ENCODE assay signal across 22 cellular contexts in genomic region chr4:123976875-123977274, GRCh38.
DNase-seq lines count a peak whose midpoint lies in the region; ATAC-seq, FAIRE-seq and TF ChIP-seq lines count a peak whose summit lies in the region.
"Had no signal": no experiment of that assay in that cellular context is flagged by ENCODE, and none has a peak within 500 bp of the region (broad histone marks: within the 10 kb centered on the region; RNA-seq: fewer than 3 reads in every experiment).

No MANE protein-coding gene starts in this region.

- H3K4ac ChIP-seq in H1 (replicated peaks; ENCODE audit: insufficient read length, low read depth, low read length) = no peak overlapping the region

- H2AFZ ChIP-seq in H1 (ENCODE audit: low read length) = no peak overlapping the region

- TF ChIP-seq EP300 in H1 (IDR thresholded peaks at IDR 0.05; ENCODE audit: borderline replicate concordance in 1 of 2, low read depth in 2 of 2, low read length in 2 of 2) = no peak

- CTCF ChIA-PET in H1 (lab: Charles Lee; ENCODE audit: partially characterized antibody) = interaction anchor here (0.8 to 1.0 kb wide), 2 partner anchors 10 to 17 kb away, joined by 3 to 5 read pairs; no protein-coding TSS in a partner anchor

- no peak overlapping the region for H3K14ac ChIP-seq in H1 (ENCODE audit: insufficient read length)

- no peak overlapping the region for H3K23ac ChIP-seq in H1 (ENCODE audit: insufficient read length)

- H4K91ac ChIP-seq in H1 (replicated peaks; ENCODE audit: insufficient read length, low read length) = no peak overlapping the region

- H3K18ac ChIP-seq in H1 (ENCODE audit: extremely low read depth, low read length) = no peak overlapping the region

- H2BK20ac ChIP-seq in H1 (ENCODE audit: low read length) = peak overlapping the region; percentile 87; the same call in 1 of the 2 replicates

- H3K56ac ChIP-seq in H1 (replicated peaks; ENCODE audit: insufficient read length, low read depth, low read length) = no peak overlapping the region

- ATAC-seq in heart left ventricle (no peak), Right ventricle myocardium superior (ENCODE audit: poor library complexity) (no peak), upper lobe of right lung (no peak), HG02798 (IDR thresholded peaks at IDR 0.05; ENCODE audit: poor library complexity, unreplicated experiment) (no peak), GM19324 (IDR thresholded peaks at IDR 0.05; ENCODE audit: low FRiP score, unreplicated experiment) (no peak)
- ATAC-seq: activated naive CD4-positive, alpha-beta T cell treated with anti-CD3 and anti-CD28 coated beads, Interleukin-2, amount 50 U/mL, for 72 hours; activated T-cell treated with anti-CD3 and anti-CD28 coated beads, Interleukin-2, amount 50 U/mL, for 72 hours; K562; right lobe of liver; stimulated activated effector memory CD8-positive, alpha-beta T cell treated with anti-CD3 and anti-CD28 coated beads, Interleukin-12 subunit alpha, Interleukin-12 subunit beta, amount 100 ng/mL, for 72 hours had no signal

- H3K4me1 ChIP-seq in heart left ventricle = peaks cover 0 to 22% (median 8%) of the 10 kb centered on the region in 12 donors
- H3K4me1 ChIP-seq in H1 (replicated peaks in 1 of 4; ENCODE audit: control insufficient read depth in 3 of 4, insufficient read depth in 4 of 4, low read length in 3 of 4) = peaks cover 1 to 17% (median 11%) of the 10 kb centered on the region in 4 experiments; a peak in 6 of 7 replicates
- no peaks in the 10 kb centered on the region for H3K4me1 ChIP-seq in mesodermal cell (ENCODE audit: control insufficient read depth, insufficient read depth, low read length, poor library complexity, severe bottlenecking)
- peaks cover 9% of the 10 kb centered on the region for H3K4me1 ChIP-seq in upper lobe of right lung
- H3K4me1 ChIP-seq: right lobe of liver had no signal

- H3K4me3 ChIP-seq in heart left ventricle (no peak overlapping the region), H1 (ENCODE audit: extremely low read depth in 1 of 4, insufficient read depth in 2 of 4, low read depth in 3 of 4, low read length in 4 of 4) (no peak overlapping the region), mesodermal cell (ENCODE audit: extremely low read depth, insufficient read depth, low read length, poor library complexity, severe bottlenecking) (no peak overlapping the region), upper lobe of right lung (no peak overlapping the region)
- H3K4me3 ChIP-seq: K562, right lobe of liver had no signal

- H3K36me3 ChIP-seq in heart left ventricle = no peaks in the 10 kb centered on the region
- peaks cover 0 to 6% (median 1%) of the 10 kb centered on the region in 4 experiments; a peak in 3 of 8 replicates for H3K36me3 ChIP-seq in H1 (ENCODE audit: control insufficient read depth in 2 of 4, insufficient read depth in 4 of 4, low read length in 3 of 4)
- no peaks in the 10 kb centered on the region for H3K36me3 ChIP-seq in mesodermal cell (ENCODE audit: control insufficient read depth, insufficient read depth, low read length)
- H3K36me3 ChIP-seq in upper lobe of right lung = no peaks in the 10 kb centered on the region
- H3K36me3 ChIP-seq: right lobe of liver had no signal

- H2BK120ac ChIP-seq in H1 (replicated peaks; ENCODE audit: low read depth, low read length) = peak overlapping the region; percentile 2

- TF ChIP-seq RAD21 in H1 (IDR thresholded peaks at IDR 0.05 in 1 of 2, conservative IDR thresholded peaks at IDR 0.05 in 1 of 2; ENCODE audit: low read depth in 2 of 2, low read length in 2 of 2) = no peak

- intact Hi-C loops in heart left ventricle (cut with DNase I) = no loop called here
- intact Hi-C loops in Right ventricle myocardium superior (cut with DNase I) = no loop called here
- intact Hi-C loops in upper lobe of right lung (cut with DNase I) = no loop called here

- no peak overlapping the region for H2BK15ac ChIP-seq in H1 (ENCODE audit: low read length)

- H4K20me1 ChIP-seq in H1 (replicated peaks in 1 of 2; ENCODE audit: control insufficient read depth in 1 of 2, insufficient read depth in 2 of 2, low read length in 2 of 2) = no peaks in the 10 kb centered on the region

- TF ChIP-seq POLR2A in heart left ventricle (IDR thresholded peaks at IDR 0.05) (no peak), H1 (IDR thresholded peaks at IDR 0.05; ENCODE audit: control extremely low read depth in 1 of 2, low read depth in 2 of 2, low read length in 2 of 2) (no peak)

- 55 to 59% (median 57%) methylated on average over 2 of the region's 2 CpGs for WGBS in heart left ventricle, 4 donors
- 82% methylated on average over 2 of the region's 2 CpGs; no CpG with 5 or more reads in 1 of the 2 experiments for WGBS in H1 (ENCODE audit: extremely low coverage in 1 of 2, insufficient coverage in 1 of 2, insufficient read length in 1 of 2, insufficient replicate concordance in 2 of 2, low coverage in 1 of 2, low lambda C conversion rate in 2 of 2, missing lambda C conversion rate in 1 of 2), 2 experiments
- 90% methylated on average over 1 of the region's 2 CpGs; no CpG with 5 or more reads in 1 of the 2 experiments for WGBS in mesodermal cell (ENCODE audit: insufficient coverage in 2 of 2), 2 experiments

- 0 out of 4 replicates have a peak overlapping the region, but pooled peaks of 1 of the 2 experiments have one; percentile 8 for H3K4me2 ChIP-seq in H1 (ENCODE audit: insufficient read depth in 1 of 2, low read depth in 2 of 2, low read length in 2 of 2)

- no peak overlapping the region for H3K9ac ChIP-seq in H1 (replicated peaks in 1 of 4; ENCODE audit: extremely low read depth in 1 of 4, low read depth in 3 of 4, low read length in 3 of 4)

- no peak for FAIRE-seq in H1 (lab: Jason Lieb, UNC)
- FAIRE-seq: K562 had no signal

- no peak overlapping the region for H2AK5ac ChIP-seq in H1 (ENCODE audit: low read depth, low read length)

- no peaks in the 10 kb centered on the region for H3K79me1 ChIP-seq in H1 (ENCODE audit: low read depth, low read length)

- peak overlapping the region; percentile 24 for H4K5ac ChIP-seq in H1 (ENCODE audit: insufficient read length, low read depth, low read length)

- peak overlapping the region in 10 of 12 donors; percentile 3 to 68 (median 40) for H3K27ac ChIP-seq in heart left ventricle
- H3K27ac ChIP-seq in H1 (ENCODE audit: low read depth, low read length) = no peak overlapping the region
- peak overlapping the region; percentile 46 for H3K27ac ChIP-seq in mesodermal cell (ENCODE audit: low read depth, low read length, severe bottlenecking)
- peak overlapping the region; percentile 2 for H3K27ac ChIP-seq in upper lobe of right lung
- H3K27ac ChIP-seq: HL-60, right lobe of liver had no signal

- POLR2A ChIA-PET in H1 (lab: Charles Lee; ENCODE audit: partially characterized antibody) = no interaction called here

- no peak overlapping the region for H2BK12ac ChIP-seq in H1 (ENCODE audit: low read depth, low read length)

- no peak overlapping the region for H4K8ac ChIP-seq in H1 (ENCODE audit: extremely low read depth, insufficient read depth, low read length)

- DNase-seq in heart left ventricle (no peak), Right ventricle myocardium superior (no peak), H1 (ENCODE audit: low read depth in 1 of 2, low spot score in 2 of 2) (no peak), upper lobe of right lung (no peak)
- DNase-seq in activated effector memory CD4-positive, alpha-beta T cell treated with anti-CD3 and anti-CD28 coated beads, Interleukin-2, amount 50 U/mL, for 16 hours = no peak
- DNase-seq: ACHN; activated CD4-positive, alpha-beta T cell treated with anti-CD3 and anti-CD28 coated beads for 4 hours; activated T-cell treated with anti-CD3 and anti-CD28 coated beads, Interleukin-2, amount 50 U/mL, for 72 hours; C1 segment of cervical spinal cord; Calu3; HFFc6; NCI-H187 treated with DMSO at 0.1 percent for 48 hours; NCI-H226; right lobe of liver; T-helper 1 cell had no signal

- H2BK5ac ChIP-seq in H1 (ENCODE audit: low read depth, low read length) = no peak overlapping the region

- no peaks in the 10 kb centered on the region for H3K79me2 ChIP-seq in H1 (ENCODE audit: control insufficient read depth in 1 of 2, insufficient read depth in 2 of 2, low read length in 2 of 2)

- H3K9me3 ChIP-seq in heart left ventricle (peaks cover 0 to 41% (median 11%) of the 10 kb centered on the region in 12 donors), H1 (ENCODE audit: insufficient read depth in 2 of 2, low read depth in 1 of 2, low read length in 1 of 2) (peaks cover 9% of the 10 kb centered on the region in 2 experiments), mesodermal cell (ENCODE audit: control insufficient read depth, low read length) (peaks cover 7% of the 10 kb centered on the region), upper lobe of right lung (no peaks in the 10 kb centered on the region)
- H3K9me3 ChIP-seq: right lobe of liver had no signal

- TF ChIP-seq CTCF in heart left ventricle (IDR thresholded peaks at IDR 0.05) (no peak), H1 (IDR thresholded peaks at IDR 0.05; ENCODE audit: control extremely low read depth in 1 of 3, insufficient read depth in 1 of 3, low read depth in 1 of 3, low read length in 3 of 3) (no peak), upper lobe of right lung (IDR thresholded peaks at IDR 0.05) (no peak)

- H3K27me3 ChIP-seq in heart left ventricle (no peaks in the 10 kb centered on the region), H1 (replicated peaks in 1 of 4; ENCODE audit: control insufficient read depth in 3 of 4, extremely low read depth in 1 of 4, insufficient read depth in 3 of 4, low read length in 3 of 4) (no peaks in the 10 kb centered on the region), upper lobe of right lung (no peaks in the 10 kb centered on the region)
- H3K27me3 ChIP-seq: right lobe of liver had no signal

- no peaks in the 10 kb centered on the region for H3K23me2 ChIP-seq in H1 (ENCODE audit: low read depth, low read length)

TF ChIP-seq in H1, 55 proteins besides CTCF, POLR2A, EP300 and RAD21 (continues in another document):
- no peak for TF ChIP-seq E2F6 (IDR thresholded peaks at IDR 0.05)
